In genomic region chr3:62665627-62666433, GRCh38 we compare ENCODE assay signal across 8 cellular contexts.
DNase-seq lines count a peak whose midpoint lies in the region; ATAC-seq, FAIRE-seq and TF ChIP-seq lines count a peak whose summit lies in the region.

No MANE protein-coding gene starts in this region.

- intact Hi-C loops in activated T-helper 2 cell treated with anti-CD3 and anti-CD28 coated beads, Interferon-gamma antibody, Interleukin-2, Interleukin-4, amounts not matched to agents 10 μg/mL and 5 μg/mL and 100 μg/mL, durations not matched to agents 14 hours and 24 hours and 36 hours (cut with micrococcal nuclease), result no loop called here
- intact Hi-C loops in left ventricle myocardium inferior (cut with micrococcal nuclease), result loop anchor here (5.0 kb wide), 1 partner anchor 526 kb away; no protein-coding TSS in a partner anchor

- peaks cover 16% of the 10 kb centered on the region for H3K4me1 ChIP-seq in left ventricle myocardium inferior

- TF ChIP-seq CTCF in left ventricle myocardium inferior (IDR thresholded peaks at IDR 0.05; ENCODE audit: borderline replicate concordance) (peak; percentile 78), retinal pigment epithelial cell (conservative IDR thresholded peaks at IDR 0.05; ENCODE audit: low read depth, low read length) (peak; percentile 85)

- no peaks in the 10 kb centered on the region for H3K9me3 ChIP-seq in left ventricle myocardium inferior (replicated peaks)

- no peaks in the 10 kb centered on the region for H3K36me3 ChIP-seq in left ventricle myocardium inferior

- peak; percentile 20 for DNase-seq in DMS79 (lab: John Stamatoyannopoulos, UW)
- peak; percentile 66 for DNase-seq in NCI-H2171 treated with DMSO at 0.1 percent for 48 hours (lab: John Stamatoyannopoulos, UW)
- peak; percentile 8 for DNase-seq in activated T-helper 2 cell treated with anti-CD3 and anti-CD28 coated beads, Interferon-gamma antibody, Interleukin-2, Interleukin-4, amounts not matched to agents 10 μg/mL and 5 μg/mL and 100 μg/mL, durations not matched to agents 14 hours and 24 hours and 36 hours (ENCODE audit: low spot score)
- peak; percentile 58 for DNase-seq in left ventricle myocardium inferior
- no peak for DNase-seq in retinal pigment epithelial cell (ENCODE audit: low read depth)
- DNase-seq in RCC 7860 (ENCODE audit: low spot score), result no peak

- no peak overlapping the region for H3K27ac ChIP-seq in left ventricle myocardium inferior (replicated peaks)

- no peak for FAIRE-seq in RCC 7860 (lab: Jason Lieb, UNC)

- H3K27me3 Mint-ChIP-seq in activated T-helper 2 cell treated with anti-CD3 and anti-CD28 coated beads, Interferon-gamma antibody, Interleukin-2, Interleukin-4, amounts not matched to agents 10 μg/mL and 5 μg/mL and 100 μg/mL, durations not matched to agents 14 hours and 24 hours and 36 hours (ENCODE audit: low read depth), result no peaks in the 10 kb centered on the region

- H3K27ac Mint-ChIP-seq in activated T-helper 2 cell treated with anti-CD3 and anti-CD28 coated beads, Interferon-gamma antibody, Interleukin-2, Interleukin-4, amounts not matched to agents 10 μg/mL and 5 μg/mL and 100 μg/mL, durations not matched to agents 14 hours and 24 hours and 36 hours, result no peak overlapping the region

- no peak overlapping the region for H3K4me3 Mint-ChIP-seq in activated T-helper 2 cell treated with anti-CD3 and anti-CD28 coated beads, Interferon-gamma antibody, Interleukin-2, Interleukin-4, amounts not matched to agents 10 μg/mL and 5 μg/mL and 100 μg/mL, durations not matched to agents 14 hours and 24 hours and 36 hours (ENCODE audit: low read depth)

- H3K4me3 ChIP-seq in left ventricle myocardium inferior (no peak overlapping the region), retinal pigment epithelial cell (ENCODE audit: low read length) (no peak overlapping the region)

- H3K4me1 Mint-ChIP-seq in activated T-helper 2 cell treated with anti-CD3 and anti-CD28 coated beads, Interferon-gamma antibody, Interleukin-2, Interleukin-4, amounts not matched to agents 10 μg/mL and 5 μg/mL and 100 μg/mL, durations not matched to agents 14 hours and 24 hours and 36 hours (ENCODE audit: low read depth), result no peaks in the 10 kb centered on the region

- H3K9me3 Mint-ChIP-seq in activated T-helper 2 cell treated with anti-CD3 and anti-CD28 coated beads, Interferon-gamma antibody, Interleukin-2, Interleukin-4, amounts not matched to agents 10 μg/mL and 5 μg/mL and 100 μg/mL, durations not matched to agents 14 hours and 24 hours and 36 hours, result no peaks in the 10 kb centered on the region

- H3K36me3 Mint-ChIP-seq in activated T-helper 2 cell treated with anti-CD3 and anti-CD28 coated beads, Interferon-gamma antibody, Interleukin-2, Interleukin-4, amounts not matched to agents 10 μg/mL and 5 μg/mL and 100 μg/mL, durations not matched to agents 14 hours and 24 hours and 36 hours (ENCODE audit: low read depth), result no peaks in the 10 kb centered on the region

- peaks cover 7% of the 10 kb centered on the region for H3K27me3 ChIP-seq in left ventricle myocardium inferior (ENCODE audit: low read depth)

- ATAC-seq in GM18909 (IDR thresholded peaks at IDR 0.05; ENCODE audit: poor library complexity, unreplicated experiment) (peak; percentile 89), HG03060 (IDR thresholded peaks at IDR 0.05; ENCODE audit: low read depth, unreplicated experiment) (peak; percentile 48)

Comparison
In these comparisons a context has a peak if more than half of its experiments do, and no peak if none do; other contexts are left out.
1. DNase-seq: peak in DMS79 (single experiment), NCI-H2171 treated with DMSO at 0.1 percent for 48 hours (single experiment), activated T-helper 2 cell treated with anti-CD3 and anti-CD28 coated beads, Interferon-gamma antibody, Interleukin-2, Interleukin-4, amounts not matched to agents 10 μg/mL and 5 μg/mL and 100 μg/mL, durations not matched to agents 14 hours and 24 hours and 36 hours (single experiment) and left ventricle myocardium inferior (single experiment); none in retinal pigment epithelial cell (single experiment) and RCC 7860 (single experiment).